2 cellular contexts compared by ENCODE assay signal in genomic region chr19:8610928-8611284, GRCh38.
TF ChIP-seq lines count a peak whose summit lies in the region.

No MANE protein-coding gene starts in this region.

TF ChIP-seq in HCT116, 20 proteins besides CTCF, POLR2A, EP300 and RAD21:
- TF ChIP-seq EZH2 (IDR thresholded peaks at IDR 0.05) (no peak), EGR1 (IDR thresholded peaks at IDR 0.05; ENCODE audit: low read depth) (no peak), YY1 (IDR thresholded peaks at IDR 0.05; ENCODE audit: extremely low read depth, insufficient replicate concordance, low read depth, low read length) (no peak), JUND (IDR thresholded peaks at IDR 0.05) (no peak), ELF1 (IDR thresholded peaks at IDR 0.05; ENCODE audit: borderline replicate concordance, low read depth) (no peak), FOSL1 (IDR thresholded peaks at IDR 0.05; ENCODE audit: low read depth) (no peak), EZH2phosphoT487 (IDR thresholded peaks at IDR 0.05; ENCODE audit: borderline replicate concordance) (no peak), ZBTB33 (IDR thresholded peaks at IDR 0.05; ENCODE audit: extremely low read depth, insufficient replicate concordance, low read length) (no peak), SIN3A (IDR thresholded peaks at IDR 0.05; ENCODE audit: low read depth) (no peak), MAX (IDR thresholded peaks at IDR 0.05) (no peak), ATF3 (IDR thresholded peaks at IDR 0.05) (no peak), CBX3 (IDR thresholded peaks at IDR 0.05; ENCODE audit: low read depth) (no peak), SP1 (IDR thresholded peaks at IDR 0.05; ENCODE audit: low read depth) (no peak), POLR2AphosphoS5 (IDR thresholded peaks at IDR 0.05; ENCODE audit: low read depth, low read length) (no peak), SRF (IDR thresholded peaks at IDR 0.05; ENCODE audit: low read depth) (no peak)

TF ChIP-seq in K562, 482 proteins besides CTCF, POLR2A, EP300 and RAD21:
- no peak for TF ChIP-seq ZBTB5 (IDR thresholded peaks at IDR 0.05)
- TF ChIP-seq SRSF1 (IDR thresholded peaks at IDR 0.05; ENCODE audit: low read depth, low read length), result no peak
- TF ChIP-seq ZNF165 (CRISPR knock-in tag; IDR thresholded peaks at IDR 0.05; ENCODE audit: borderline replicate concordance), result no peak
- no peak for TF ChIP-seq ZNF511 (CRISPR knock-in tag; IDR thresholded peaks at IDR 0.05)
- TF ChIP-seq CREB3L1 (IDR thresholded peaks at IDR 0.05; ENCODE audit: borderline replicate concordance, low read depth), result no peak
- TF ChIP-seq SMAD3 (CRISPR knock-in tag; conservative IDR thresholded peaks at IDR 0.05), result no peak
- TF ChIP-seq SAP30 (IDR thresholded peaks at IDR 0.05; ENCODE audit: borderline replicate concordance, insufficient read depth, low read depth, low read length, poor library complexity, severe bottlenecking), result no peak
- no peak for TF ChIP-seq ZFPM2 (CRISPR knock-in tag; IDR thresholded peaks at IDR 0.05)
- TF ChIP-seq SRSF3 (IDR thresholded peaks at IDR 0.05; ENCODE audit: insufficient read depth, low read length), result no peak
- no peak for TF ChIP-seq ZKSCAN3 (CRISPR knock-in tag; IDR thresholded peaks at IDR 0.05)
- no peak for TF ChIP-seq THAP7 (CRISPR knock-in tag; IDR thresholded peaks at IDR 0.05)
